In the genomic region with DNA sequence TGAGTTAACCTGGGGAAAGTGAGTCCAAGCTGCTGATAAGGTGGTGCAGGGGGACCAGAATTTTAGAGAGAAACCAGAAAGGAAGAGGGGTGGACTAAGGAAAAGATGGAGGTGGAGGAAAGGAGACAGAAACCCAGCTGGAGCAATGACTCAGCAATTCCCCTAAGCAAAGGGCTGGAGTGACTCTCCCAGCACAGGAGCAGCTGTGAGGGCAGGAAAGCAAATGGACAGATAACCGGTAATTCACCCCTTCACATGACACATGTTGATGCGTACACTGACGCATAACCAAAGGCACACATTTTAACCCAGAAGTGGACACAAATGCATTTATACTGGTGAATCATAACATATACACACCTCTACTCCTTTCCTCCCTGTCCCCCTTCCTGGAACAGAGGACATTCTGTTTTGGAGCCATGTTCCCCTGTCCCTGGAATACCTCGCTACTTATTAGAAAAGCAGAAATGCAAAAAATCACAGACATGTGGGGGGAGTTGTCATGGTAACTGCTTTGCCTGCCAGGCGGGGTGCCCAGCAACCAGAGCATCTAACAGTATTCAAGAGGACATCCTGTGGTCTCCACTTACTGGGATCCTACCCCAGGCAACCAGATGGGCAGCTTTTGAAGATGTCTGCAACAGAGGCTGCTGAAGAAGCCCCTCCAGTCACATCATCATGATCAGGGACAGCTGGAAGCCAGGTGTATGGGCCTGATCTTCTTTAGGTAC, we compare ENCODE assay signal across 9 cellular contexts. TPM values are rescaled to one million over a fixed set of nuclear protein-coding genes. Genes with fewer than 3 reads are reported as not detected.
DNase-seq lines count a peak whose midpoint lies in the region; ATAC-seq and TF ChIP-seq lines count a peak whose summit lies in the region.
"Had no signal": no experiment of that assay in that cellular context is flagged by ENCODE, and none has a peak within 500 bp of the region (broad histone marks: within the 10 kb centered on the region; RNA-seq: fewer than 3 reads in every experiment).

No MANE protein-coding gene starts in this region.

- no peak overlapping the region for H3K4me3 ChIP-seq in mesendoderm (ENCODE audit: low read length)

- H3K9me3 Mint-ChIP-seq in WTC11 = peaks cover 4% of the 10 kb centered on the region; the same call in 1 of the 2 replicates
- no peaks in the 10 kb centered on the region for H3K9me3 Mint-ChIP-seq in activated naive CD8-positive, alpha-beta T cell treated with anti-CD3 and anti-CD28 coated beads for 36 hours

- peaks cover 27% of the 10 kb centered on the region for H3K4me1 Mint-ChIP-seq in WTC11
- peaks cover 7% of the 10 kb centered on the region for H3K4me1 Mint-ChIP-seq in activated naive CD8-positive, alpha-beta T cell treated with anti-CD3 and anti-CD28 coated beads for 36 hours

- CTCF ChIA-PET in WTC11 (lab: Charles Lee) = interaction anchor here (0.8 to 8.8 kb wide), 11 partner anchors 11 to 94 kb away, joined by 3 to 116 read pairs (median 7); no protein-coding TSS in a partner anchor

- H3K79me1 ChIP-seq in mesendoderm (ENCODE audit: low read length) = no peaks in the 10 kb centered on the region

- POLR2A ChIA-PET in WTC11 (lab: Charles Lee) = interaction anchor here (0.6 kb wide), 1 partner anchor 482 kb away, joined by 3 read pairs; no protein-coding TSS in a partner anchor

- no peak overlapping the region for H3K9ac ChIP-seq in mesendoderm (ENCODE audit: low read length)

- H3K18ac ChIP-seq in mesendoderm (ENCODE audit: low read length) = no peak overlapping the region

- H3K79me2 ChIP-seq in mesendoderm (ENCODE audit: control insufficient read depth, insufficient read depth, low read length) = no peaks in the 10 kb centered on the region

- H3K27me3 ChIP-seq in mesendoderm (ENCODE audit: insufficient read depth, low read length, poor library complexity) = peaks cover 19% of the 10 kb centered on the region

- DNase-seq in DMS 273 (lab: John Stamatoyannopoulos, UW; ENCODE audit: unreplicated experiment) (peak; percentile 76), LHCN-M2 (ENCODE audit: low read depth) (peak; percentile 97), WTC11 (ENCODE audit: low spot score) (no peak), mesendoderm (peak; percentile 67), dermis blood vessel endothelial cell (no peak), foreskin melanocyte (no peak)
- no peak for DNase-seq in activated naive CD8-positive, alpha-beta T cell treated with anti-CD3 and anti-CD28 coated beads for 36 hours

- no peak overlapping the region for H2BK5ac ChIP-seq in mesendoderm (ENCODE audit: low read length)

- no peak overlapping the region for H4K5ac ChIP-seq in mesendoderm (ENCODE audit: low read length)

- H3K36me3 ChIP-seq in mesendoderm (ENCODE audit: control insufficient read depth, insufficient read depth, low read length) = no peaks in the 10 kb centered on the region

- H3K56ac ChIP-seq in mesendoderm (ENCODE audit: low read length) = peak overlapping the region; percentile 20

- H4K8ac ChIP-seq in mesendoderm (ENCODE audit: low read depth, low read length) = no peak overlapping the region

- no peak for TF ChIP-seq CTCF in WTC11 (IDR thresholded peaks at IDR 0.05)

- H3K4me2 ChIP-seq in mesendoderm (ENCODE audit: low read length) = no peak overlapping the region

- H2AK5ac ChIP-seq in mesendoderm (ENCODE audit: low read length) = no peak overlapping the region

- no CpG with 5 or more reads among the region's 5 CpGs for WGBS in mesendoderm (ENCODE audit: extremely low coverage, insufficient coverage, low lambda C conversion rate)

- H2BK120ac ChIP-seq in mesendoderm (ENCODE audit: low read depth, low read length) = no peak overlapping the region

- H3K4me3 Mint-ChIP-seq in WTC11 = peak overlapping the region; percentile 77
- no peak overlapping the region for H3K4me3 Mint-ChIP-seq in activated naive CD8-positive, alpha-beta T cell treated with anti-CD3 and anti-CD28 coated beads for 36 hours

- H3K36me3 Mint-ChIP-seq in WTC11 = no peaks in the 10 kb centered on the region
- H3K36me3 Mint-ChIP-seq in activated naive CD8-positive, alpha-beta T cell treated with anti-CD3 and anti-CD28 coated beads for 36 hours = no peaks in the 10 kb centered on the region

- no peak overlapping the region for H3K4ac ChIP-seq in mesendoderm (ENCODE audit: low read depth, low read length)

- ATAC-seq in WTC11 (no peak), HG03175 (IDR thresholded peaks at IDR 0.05; ENCODE audit: unreplicated experiment) (no peak)

- peaks cover 86% of the 10 kb centered on the region for H3K27me3 Mint-ChIP-seq in WTC11 (ENCODE audit: low read depth)
- peaks cover 80% of the 10 kb centered on the region for H3K27me3 Mint-ChIP-seq in activated naive CD8-positive, alpha-beta T cell treated with anti-CD3 and anti-CD28 coated beads for 36 hours

- peaks cover 10% of the 10 kb centered on the region for H3K4me1 ChIP-seq in mesendoderm (ENCODE audit: control insufficient read depth, low read depth, low read length)

- H3K27ac Mint-ChIP-seq in WTC11 = no peak overlapping the region
- H3K27ac Mint-ChIP-seq in activated naive CD8-positive, alpha-beta T cell treated with anti-CD3 and anti-CD28 coated beads for 36 hours = no peak overlapping the region

- no peak overlapping the region for H3K27ac ChIP-seq in mesendoderm (ENCODE audit: low read depth, low read length)

- no peak overlapping the region for H3K23ac ChIP-seq in mesendoderm (ENCODE audit: low read length)

- no peak overlapping the region for H2BK15ac ChIP-seq in mesendoderm (replicated peaks; ENCODE audit: low read depth)

TF ChIP-seq in WTC11, 78 proteins besides CTCF, POLR2A, EP300 and RAD21:
- TF ChIP-seq NFE2L1 (CRISPR knock-in tag; IDR thresholded peaks at IDR 0.05) (peak; percentile 89; the same call in 1 of the 2 replicates), GRHL2 (CRISPR knock-in tag; IDR thresholded peaks at IDR 0.05; ENCODE audit: insufficient replicate concordance, severe bottlenecking) (no peak)

RNA-seq across cellular contexts. Expression of gene CDK5R2, which starts 4.7 kb away (rescaled TPM):
- total RNA-seq in LHCN-M2 (2014; rRNA removed) (0.17 and 0.38 TPM in 2 replicates), WTC11 (2021) (0.16 to 0.46 TPM (median 0.26 TPM) in 3 replicates), dermis blood vessel endothelial cell (not detected in 2 replicates)
- polyA plus RNA-seq in LHCN-M2 (2012) = 0.24 TPM
- 0.11 TPM for polyA plus RNA-seq in mesendoderm (2013, experiment 1 of 2)
- polyA plus RNA-seq in mesendoderm (2013, experiment 2 of 2) = 0.15 TPM
- not detected for total RNA-seq in activated naive CD8-positive, alpha-beta T cell treated with anti-CD3 and anti-CD28 coated beads for 36 hours
- total RNA-seq: T-helper 1 cell treated with Interleukin-12 subunit alpha and Interleukin-12 subunit beta and Interleukin-4 antibody, amounts not matched to agents 30 ng/mL and 1 ng/mL, for 36 hours had no signal

RNA-seq across cellular contexts. Expression of gene FEV, which starts 20.8 kb away (rescaled TPM):
- total RNA-seq in LHCN-M2 (2014; rRNA removed) (not detected in 2 replicates), WTC11 (2021) (not detected in 3 replicates), dermis blood vessel endothelial cell (not detected in 2 replicates)
- not detected for polyA plus RNA-seq in LHCN-M2 (2012)
- 0.13 TPM for polyA plus RNA-seq in mesendoderm (2013, experiment 1 of 2)
- 0.10 TPM for polyA plus RNA-seq in mesendoderm (2013, experiment 2 of 2)
- total RNA-seq in activated naive CD8-positive, alpha-beta T cell treated with anti-CD3 and anti-CD28 coated beads for 36 hours = not detected
- total RNA-seq: T-helper 1 cell treated with Interleukin-12 subunit alpha and Interleukin-12 subunit beta and Interleukin-4 antibody, amounts not matched to agents 30 ng/mL and 1 ng/mL, for 36 hours had no signal

RNA-seq across cellular contexts. Expression of gene CRYBA2, which starts 29.0 kb away (rescaled TPM):
- not detected in 2 replicates for total RNA-seq in LHCN-M2 (2014; rRNA removed)
- polyA plus RNA-seq in LHCN-M2 (2012) = not detected
- not detected in 3 replicates for total RNA-seq in WTC11 (2021)
- polyA plus RNA-seq in mesendoderm (2013, experiment 1 of 2) = 0.10 TPM
- polyA plus RNA-seq in mesendoderm (2013, experiment 2 of 2) = not detected
- not detected in 2 replicates for total RNA-seq in dermis blood vessel endothelial cell
- total RNA-seq in activated naive CD8-positive, alpha-beta T cell treated with anti-CD3 and anti-CD28 coated beads for 36 hours = not detected
- total RNA-seq: T-helper 1 cell treated with Interleukin-12 subunit alpha and Interleukin-12 subunit beta and Interleukin-4 antibody, amounts not matched to agents 30 ng/mL and 1 ng/mL, for 36 hours had no signal

Comparison
In these comparisons a context has a peak if more than half of its experiments do, and no peak if none do; other contexts are left out.
1. DNase-seq: peak in DMS 273 (single experiment), LHCN-M2 (single experiment) and mesendoderm (single experiment); none in WTC11 (single experiment), dermis blood vessel endothelial cell (single experiment), activated naive CD8-positive, alpha-beta T cell treated with anti-CD3 and anti-CD28 coated beads for 36 hours (single experiment) and foreskin melanocyte (single experiment).